In the genomic region with DNA sequence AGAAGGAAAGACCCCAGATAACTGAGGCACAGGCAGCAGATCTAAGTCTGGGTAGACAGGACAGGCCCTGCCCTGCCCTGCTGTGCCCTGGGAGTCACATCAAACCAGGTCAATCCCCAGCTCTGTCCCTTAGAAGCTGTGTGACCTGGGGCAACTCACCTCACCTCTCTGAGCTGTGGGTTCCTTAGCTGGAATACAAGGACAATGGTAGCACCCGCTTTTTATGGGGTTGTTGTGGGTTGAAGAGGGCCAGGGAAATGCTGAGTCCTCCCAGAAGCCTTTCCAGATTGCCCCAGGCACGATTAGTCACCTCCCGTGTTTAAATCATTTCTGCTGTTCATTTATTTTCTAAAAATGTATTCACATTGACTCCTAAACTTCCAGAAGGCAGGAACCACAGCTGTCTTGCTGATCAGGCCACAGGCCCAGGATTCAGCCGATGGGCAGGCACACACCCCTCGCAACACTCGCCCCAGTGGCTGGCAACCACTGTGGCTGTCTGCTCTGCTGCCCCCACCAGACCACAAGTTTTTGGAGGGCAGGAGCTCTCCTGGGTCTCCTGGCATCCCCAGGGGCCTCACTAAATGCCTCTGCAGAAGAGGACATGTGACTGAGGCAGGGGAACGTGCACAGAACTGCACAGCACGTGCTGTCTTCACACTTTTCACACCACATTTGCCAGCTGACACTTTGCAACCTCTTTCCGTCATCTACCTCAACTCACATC, we compare ENCODE assay signal across 8 cellular contexts. TPM values are rescaled to one million over a fixed set of nuclear protein-coding genes. Genes with fewer than 3 reads are reported as not detected.
DNase-seq lines count a peak whose midpoint lies in the region; ATAC-seq and TF ChIP-seq lines count a peak whose summit lies in the region.

No MANE protein-coding gene starts in this region.

- no peaks in the 10 kb centered on the region for H3K36me3 Mint-ChIP-seq in osteocyte (ENCODE audit: unreplicated experiment)

- peaks cover 33% of the 10 kb centered on the region for H3K4me1 ChIP-seq in NT2/D1 (ENCODE audit: insufficient read depth, insufficient read length)

- no peaks in the 10 kb centered on the region for H3K36me3 ChIP-seq in NT2/D1 (ENCODE audit: insufficient read depth, insufficient read length, low read length)

- H3K27me3 Mint-ChIP-seq in osteocyte (ENCODE audit: unreplicated experiment): no peaks in the 10 kb centered on the region

- H3K4me3 Mint-ChIP-seq in osteocyte (ENCODE audit: unreplicated experiment): no peak overlapping the region

- no peak for TF ChIP-seq CTCF in osteocyte (IDR thresholded peaks at IDR 0.05)

- peak overlapping the region; percentile 77 for H3K27ac Mint-ChIP-seq in osteocyte (ENCODE audit: unreplicated experiment)

- ATAC-seq in HG03442 (IDR thresholded peaks at IDR 0.05; ENCODE audit: unreplicated experiment) (no peak), HG02678 (IDR thresholded peaks at IDR 0.05; ENCODE audit: unreplicated experiment) (no peak)

- peak overlapping the region; percentile 68 for H3K9ac ChIP-seq in NT2/D1 (ENCODE audit: insufficient read length, low read depth)

- no peaks in the 10 kb centered on the region for H3K9me3 Mint-ChIP-seq in osteocyte (ENCODE audit: unreplicated experiment)

- H3K4me1 Mint-ChIP-seq in osteocyte (ENCODE audit: unreplicated experiment): peaks cover 48% of the 10 kb centered on the region

- H3K4me3 ChIP-seq in NT2/D1 (ENCODE audit: insufficient read length, low read depth): no peak overlapping the region

- peaks cover 6% of the 10 kb centered on the region; the same call in 1 of the 2 replicates for H3K9me3 ChIP-seq in NT2/D1 (ENCODE audit: insufficient read depth, low read length)

- DNase-seq in EH (ENCODE audit: low read depth): peak; percentile 96
- DNase-seq in NT2/D1 (ENCODE audit: low read depth, low spot score): no peak
- DNase-seq in dedifferentiated amniotic fluid mesenchymal stem cell (ENCODE audit: extremely low spot score): peak; percentile 82
- no peak for DNase-seq in osteocyte (ENCODE audit: extremely low spot score, unreplicated experiment)
- no peak for DNase-seq in stimulated activated CD4-positive, alpha-beta T cell treated with anti-CD3 and anti-CD28 coated beads, Interleukin-4, amount 100 ng/mL, for 24 hours
- no peak for DNase-seq in activated CD8-positive, alpha-beta memory T cell treated with anti-CD3 and anti-CD28 coated beads for 24 hours

- H3K27me3 ChIP-seq in NT2/D1 (ENCODE audit: insufficient read depth, insufficient read length): no peaks in the 10 kb centered on the region

RNA-seq across cellular contexts. Expression of a gene that starts 3.0 kb away (rescaled TPM):
- total RNA-seq in osteocyte: 0.59 and 0.78 TPM in 2 replicates

RNA-seq across cellular contexts. Expression of a gene that starts 32.8 kb away (rescaled TPM):
- total RNA-seq in osteocyte: 54.0 and 58.8 TPM in 2 replicates

Comparison
In these comparisons a context has a peak if more than half of its experiments do, and no peak if none do; other contexts are left out.
1. DNase-seq: peak in EH (single experiment) and dedifferentiated amniotic fluid mesenchymal stem cell (single experiment); none in NT2/D1 (single experiment), osteocyte (single experiment), stimulated activated CD4-positive, alpha-beta T cell treated with anti-CD3 and anti-CD28 coated beads, Interleukin-4, amount 100 ng/mL, for 24 hours (single experiment) and activated CD8-positive, alpha-beta memory T cell treated with anti-CD3 and anti-CD28 coated beads for 24 hours (single experiment).